21 cellular contexts compared by ENCODE assay signal in genomic region chr18:32095571-32096229, GRCh38. TPM values are rescaled to one million over a fixed set of nuclear protein-coding genes. Genes with fewer than 3 reads are reported as not detected.
DNase-seq lines count a peak whose midpoint lies in the region; ATAC-seq and TF ChIP-seq lines count a peak whose summit lies in the region.
"Had no signal": no experiment of that assay in that cellular context is flagged by ENCODE, and none has a peak within 500 bp of the region (broad histone marks: within the 10 kb centered on the region; RNA-seq: fewer than 3 reads in every experiment).

No MANE protein-coding gene starts in this region.

- H3K27ac Mint-ChIP-seq in activated CD4-positive, alpha-beta T cell treated with anti-CD3 and anti-CD28 coated beads, Interleukin-2, amount 10 ng/mL, durations not matched to agents 7 days and 5 days, result peak overlapping the region; percentile 55
- H3K27ac Mint-ChIP-seq in activated naive CD8-positive, alpha-beta T cell treated with anti-CD3 and anti-CD28 coated beads, Interleukin-2, amount 10 ng/mL, durations not matched to agents 7 days and 5 days, result peak overlapping the region; percentile 81
- H3K27ac Mint-ChIP-seq in nephron progenitor cell, result no peak overlapping the region
- H3K27ac Mint-ChIP-seq: HFFc6 had no signal

- TF ChIP-seq POLR2A in NB4 (IDR thresholded peaks at IDR 0.05; ENCODE audit: extremely low read depth, insufficient read length), result no peak

- no peaks in the 10 kb centered on the region for H3K27me3 Mint-ChIP-seq in activated CD4-positive, alpha-beta T cell treated with anti-CD3 and anti-CD28 coated beads, Interleukin-2, amount 10 ng/mL, durations not matched to agents 7 days and 5 days
- H3K27me3 Mint-ChIP-seq in activated naive CD8-positive, alpha-beta T cell treated with anti-CD3 and anti-CD28 coated beads, Interleukin-2, amount 10 ng/mL, durations not matched to agents 7 days and 5 days, result no peaks in the 10 kb centered on the region
- H3K27me3 Mint-ChIP-seq in nephron progenitor cell (ENCODE audit: low read depth, poor library complexity), result no peaks in the 10 kb centered on the region

- H3K36me3 Mint-ChIP-seq in activated CD4-positive, alpha-beta T cell treated with anti-CD3 and anti-CD28 coated beads, Interleukin-2, amount 10 ng/mL, durations not matched to agents 7 days and 5 days (ENCODE audit: low read depth), result peaks cover 52% of the 10 kb centered on the region
- H3K36me3 Mint-ChIP-seq in activated naive CD8-positive, alpha-beta T cell treated with anti-CD3 and anti-CD28 coated beads, Interleukin-2, amount 10 ng/mL, durations not matched to agents 7 days and 5 days, result peaks cover 47% of the 10 kb centered on the region
- H3K36me3 Mint-ChIP-seq in nephron progenitor cell (ENCODE audit: low read depth), result peaks cover 59% of the 10 kb centered on the region

- TF ChIP-seq CTCF in NB4 (IDR thresholded peaks at IDR 0.05; ENCODE audit: low read depth, low read length) (no peak), nephron progenitor cell (IDR thresholded peaks at IDR 0.05) (no peak)

- CTCF ChIA-PET in activated CD4-positive, alpha-beta T cell treated with anti-CD3 and anti-CD28 coated beads, Interleukin-2, amount 10 ng/mL, durations not matched to agents 7 days and 5 days (lab: Charles Lee), result no interaction called here

- no peak for DNase-seq in activated CD4-positive, alpha-beta T cell treated with anti-CD3 and anti-CD28 coated beads, Interleukin-2, amount 10 ng/mL, durations not matched to agents 7 days and 5 days
- no peak for DNase-seq in activated CD4-positive, alpha-beta T cell treated with anti-CD3 and anti-CD28 coated beads, Interleukin-2, amount 50 U/mL, for 48 hours
- DNase-seq in NB4 (ENCODE audit: low read depth) (no peak), nephron progenitor cell (no peak), COR-L47 (lab: John Stamatoyannopoulos, UW) (no peak)
- no peak for DNase-seq in activated naive CD8-positive, alpha-beta T cell treated with anti-CD3 and anti-CD28 coated beads, Interleukin-2, amount 10 ng/mL, durations not matched to agents 7 days and 5 days
- DNase-seq: activated CD4-positive, alpha-beta T cell treated with anti-CD3 and anti-CD28 coated beads for 1 hour; activated gamma-delta T cell; GF-D8; heart right ventricle; HFFc6; mesendoderm; NCI-H1092; NCI-H2107; NCI-H82; nucleus accumbens; stimulated activated CD4-positive, alpha-beta T cell treated with anti-CD3 and anti-CD28 coated beads, Interleukin-4, amount 100 ng/mL, for 1 hour; stimulated activated CD8-positive, alpha-beta memory T cell treated with anti-CD3 and anti-CD28 coated beads, Interleukin-4, amount 100 ng/mL, for 48 hours; transverse colon had no signal

- H3K4me3 Mint-ChIP-seq in activated CD4-positive, alpha-beta T cell treated with anti-CD3 and anti-CD28 coated beads, Interleukin-2, amount 10 ng/mL, durations not matched to agents 7 days and 5 days, result peak overlapping the region; percentile 15
- H3K4me3 Mint-ChIP-seq in activated naive CD8-positive, alpha-beta T cell treated with anti-CD3 and anti-CD28 coated beads, Interleukin-2, amount 10 ng/mL, durations not matched to agents 7 days and 5 days, result peak overlapping the region; percentile 100
- H3K4me3 Mint-ChIP-seq in nephron progenitor cell, result peak overlapping the region; percentile 10

- peak overlapping the region; percentile 95 for H3K4me3 ChIP-seq in NB4 (ENCODE audit: low read depth, low read length)
- H3K4me3 ChIP-seq: heart right ventricle, transverse colon had no signal

- no peak for ATAC-seq in activated naive CD8-positive, alpha-beta T cell treated with anti-CD3 and anti-CD28 coated beads, Interleukin-2, amount 10 ng/mL, durations not matched to agents 7 days and 5 days (ENCODE audit: low read depth)
- ATAC-seq in GM21737 (IDR thresholded peaks at IDR 0.05; ENCODE audit: unreplicated experiment) (no peak), HG03342 (IDR thresholded peaks at IDR 0.05; ENCODE audit: unreplicated experiment) (no peak)
- ATAC-seq: heart right ventricle had no signal

- H3K4me1 Mint-ChIP-seq in activated CD4-positive, alpha-beta T cell treated with anti-CD3 and anti-CD28 coated beads, Interleukin-2, amount 10 ng/mL, durations not matched to agents 7 days and 5 days, result peaks cover 59% of the 10 kb centered on the region
- H3K4me1 Mint-ChIP-seq in activated naive CD8-positive, alpha-beta T cell treated with anti-CD3 and anti-CD28 coated beads, Interleukin-2, amount 10 ng/mL, durations not matched to agents 7 days and 5 days, result peaks cover 46% of the 10 kb centered on the region
- peaks cover 39% of the 10 kb centered on the region for H3K4me1 Mint-ChIP-seq in nephron progenitor cell

- POLR2A ChIA-PET in activated CD4-positive, alpha-beta T cell treated with anti-CD3 and anti-CD28 coated beads, Interleukin-2, amount 10 ng/mL, durations not matched to agents 7 days and 5 days (lab: Charles Lee), result no interaction called here
- POLR2A ChIA-PET in activated naive CD8-positive, alpha-beta T cell treated with anti-CD3 and anti-CD28 coated beads, Interleukin-2, amount 10 ng/mL, durations not matched to agents 7 days and 5 days (lab: Charles Lee), result interaction anchor here (1.7 kb wide), 1 partner anchor 77 kb away, joined by 8 read pairs; the partner anchor contains the start of gene RNF125

- H3K9me3 Mint-ChIP-seq in activated CD4-positive, alpha-beta T cell treated with anti-CD3 and anti-CD28 coated beads, Interleukin-2, amount 10 ng/mL, durations not matched to agents 7 days and 5 days, result no peaks in the 10 kb centered on the region
- no peaks in the 10 kb centered on the region for H3K9me3 Mint-ChIP-seq in activated naive CD8-positive, alpha-beta T cell treated with anti-CD3 and anti-CD28 coated beads, Interleukin-2, amount 10 ng/mL, durations not matched to agents 7 days and 5 days
- peaks cover under 1% of the 10 kb centered on the region for H3K9me3 Mint-ChIP-seq in nephron progenitor cell
- H3K9me3 Mint-ChIP-seq: HFFc6 had no signal

RNA-seq across cellular contexts. Expression of gene RNF138, which starts 4.0 kb away (rescaled TPM):
- 10 to 100 TPM; 67.7 to 77.4 TPM for total RNA-seq in activated CD4-positive, alpha-beta T cell treated with anti-CD3 and anti-CD28 coated beads, Interleukin-2, amount 10 ng/mL, durations not matched to agents 7 days and 5 days
- total RNA-seq in activated naive CD8-positive, alpha-beta T cell treated with anti-CD3 and anti-CD28 coated beads, Interleukin-2, amount 10 ng/mL, durations not matched to agents 7 days and 5 days, result 10 to 100 TPM; 83.6 to 86.7 TPM

Comparison
In these comparisons a context has a peak if more than half of its experiments do, and no peak if none do; other contexts are left out.
1. H3K4me3 Mint-ChIP-seq: peak in every context shown above with its lines; median percentile 100 in activated naive CD8-positive, alpha-beta T cell treated with anti-CD3 and anti-CD28 coated beads, Interleukin-2, amount 10 ng/mL, durations not matched to agents 7 days and 5 days; 15 in activated CD4-positive, alpha-beta T cell treated with anti-CD3 and anti-CD28 coated beads, Interleukin-2, amount 10 ng/mL, durations not matched to agents 7 days and 5 days; 10 in nephron progenitor cell.